21 cellular contexts compared by ENCODE assay signal in the genomic region with DNA sequence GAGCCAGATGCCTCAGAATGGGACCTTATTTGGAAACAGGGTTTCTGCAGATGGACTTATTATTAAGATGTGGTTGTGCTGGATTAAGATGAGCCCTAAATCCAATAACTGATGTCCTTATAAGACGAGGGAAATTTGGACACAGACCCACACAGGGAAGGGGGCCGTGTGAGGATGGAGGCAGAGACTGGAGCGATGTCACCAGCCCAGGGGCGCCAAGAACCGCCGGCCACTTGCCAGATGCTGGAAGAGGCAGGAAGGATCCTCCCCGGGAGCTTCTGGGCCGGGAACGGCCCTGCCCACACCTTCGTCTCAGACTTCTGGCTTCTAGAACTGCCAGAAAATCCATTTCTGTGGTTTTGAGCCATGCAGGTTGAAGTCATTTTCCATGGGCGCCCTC. TPM values are rescaled to one million over a fixed set of nuclear protein-coding genes. Genes with fewer than 3 reads are reported as not detected.
"Had no signal": no experiment of that assay in that cellular context is flagged by ENCODE, and none has a peak within 500 bp of the region (broad histone marks: within the 10 kb centered on the region; RNA-seq: fewer than 3 reads in every experiment).

No MANE protein-coding gene starts in this region.

- H3K27me3 ChIP-seq: adrenal gland, gastrocnemius medialis, stomach, thyroid gland had no signal

- DNase-seq: activated CD4-positive, alpha-beta T cell treated with anti-CD3 and anti-CD28 coated beads for 36 hours; activated CD8-positive, alpha-beta T cell treated with anti-CD3 and anti-CD28 coated beads for 36 hours; activated effector memory CD4-positive, alpha-beta T cell treated with Interleukin-2 at 50 U/mL for 16 hours; activated T-cell treated with anti-CD3 and anti-CD28 coated beads, Interleukin-2, amount 50 U/mL, for 4 hours; adrenal gland; central memory CD4-positive, alpha-beta T cell; effector CD4-positive, alpha-beta T cell; gastrocnemius medialis; islet precursor cell; mammary epithelial cell; natural killer cell; SIG-M5; small intestine; stimulated activated CD4-positive, alpha-beta T cell treated with anti-CD3 and anti-CD28 coated beads, Interleukin-4, amount 100 ng/mL, for 4 hours; stimulated activated CD8-positive, alpha-beta memory T cell treated with anti-CD3 and anti-CD28 coated beads, Interleukin-4, amount 100 ng/mL, for 48 hours; stomach; thyroid gland; WERI-Rb-1 had no signal

- H3K27ac ChIP-seq: adrenal gland, coronary artery, gastrocnemius medialis, thyroid gland, WERI-Rb-1 had no signal

- ATAC-seq: activated CD4-positive, alpha-beta T cell treated with anti-CD3 and anti-CD28 coated beads for 36 hours; activated CD8-positive, alpha-beta T cell treated with anti-CD3 and anti-CD28 coated beads for 36 hours; activated T-cell treated with anti-CD3 and anti-CD28 coated beads, Interleukin-2, amount 50 U/mL, for 4 hours; gastrocnemius medialis; natural killer cell had no signal

- H3K4me1 ChIP-seq: adrenal gland, gastrocnemius medialis, thyroid gland had no signal

- H3K4me3 ChIP-seq: adrenal gland, coronary artery, thyroid gland had no signal

- H3K36me3 ChIP-seq: adrenal gland, gastrocnemius medialis, stomach, thyroid gland, WERI-Rb-1 had no signal

- H3K36me3 Mint-ChIP-seq: activated naive CD4-positive, alpha-beta T cell treated with anti-CD3 and anti-CD28 coated beads, Interleukin-2, amount 50 U/mL, for 24 hours; natural killer cell had no signal

- H3K4me3 Mint-ChIP-seq: activated CD4-positive, alpha-beta T cell treated with anti-CD3 and anti-CD28 coated beads for 36 hours; activated CD8-positive, alpha-beta T cell treated with anti-CD3 and anti-CD28 coated beads for 36 hours; activated naive CD4-positive, alpha-beta T cell treated with anti-CD3 and anti-CD28 coated beads, Interleukin-2, amount 50 U/mL, for 24 hours; activated T-cell treated with anti-CD3 and anti-CD28 coated beads, Interleukin-2, amount 50 U/mL, for 4 hours; natural killer cell had no signal

- H3K9me3 ChIP-seq: adrenal gland, gastrocnemius medialis, stomach, thyroid gland had no signal

- H3K27ac Mint-ChIP-seq: activated CD4-positive, alpha-beta T cell treated with anti-CD3 and anti-CD28 coated beads for 36 hours; activated CD8-positive, alpha-beta T cell treated with anti-CD3 and anti-CD28 coated beads for 36 hours; activated naive CD4-positive, alpha-beta T cell treated with anti-CD3 and anti-CD28 coated beads, Interleukin-2, amount 50 U/mL, for 24 hours; natural killer cell had no signal

- H3K4me1 Mint-ChIP-seq: activated CD4-positive, alpha-beta T cell treated with anti-CD3 and anti-CD28 coated beads for 36 hours; activated naive CD4-positive, alpha-beta T cell treated with anti-CD3 and anti-CD28 coated beads, Interleukin-2, amount 50 U/mL, for 24 hours; natural killer cell had no signal

- H3K9me3 Mint-ChIP-seq: activated naive CD4-positive, alpha-beta T cell treated with anti-CD3 and anti-CD28 coated beads, Interleukin-2, amount 50 U/mL, for 24 hours; activated T-cell treated with anti-CD3 and anti-CD28 coated beads, Interleukin-2, amount 50 U/mL, for 4 hours; natural killer cell had no signal

- H3K27me3 Mint-ChIP-seq: activated CD4-positive, alpha-beta T cell treated with anti-CD3 and anti-CD28 coated beads for 36 hours; activated CD8-positive, alpha-beta T cell treated with anti-CD3 and anti-CD28 coated beads for 36 hours; activated naive CD4-positive, alpha-beta T cell treated with anti-CD3 and anti-CD28 coated beads, Interleukin-2, amount 50 U/mL, for 24 hours had no signal

RNA-seq across cellular contexts. Expression of a gene that starts 45.3 kb away (rescaled TPM):
- total RNA-seq: T-helper 1 cell treated with Interleukin-12 subunit alpha and Interleukin-12 subunit beta and Interleukin-4 antibody, amounts not matched to agents 30 ng/mL and 1 ng/mL, for 36 hours had no signal
